38 cellular contexts compared by ENCODE assay signal in genomic region chr2:120376101-120376500, GRCh38. TPM values are rescaled to one million over a fixed set of nuclear protein-coding genes. Genes with fewer than 3 reads are reported as not detected.
"Had no signal": no experiment of that assay in that cellular context is flagged by ENCODE, and none has a peak within 500 bp of the region (broad histone marks: within the 10 kb centered on the region; RNA-seq: fewer than 3 reads in every experiment).

No MANE protein-coding gene starts in this region.

- DNase-seq: activated CD4-positive, alpha-beta T cell treated with anti-CD3 and anti-CD28 coated beads for 1 hour; activated CD4-positive, alpha-beta T cell treated with anti-CD3 and anti-CD28 coated beads, Interleukin-2, amount 10 ng/mL, durations not matched to agents 24 days and 14 days; activated CD4-positive, alpha-beta T cell treated with anti-CD3 and anti-CD28 coated beads, Interleukin-2, amount 50 U/mL, for 4 hours; activated CD4-positive, CD25-positive, alpha-beta regulatory T cell; activated CD8-positive, alpha-beta T cell treated with anti-CD3 and anti-CD28 coated beads for 36 hours; activated gamma-delta T cell treated with Interleukin-2 at 50 U/mL for 16 hours; activated naive CD4-positive, alpha-beta T cell treated with anti-CD3 and anti-CD28 coated beads for 36 hours; activated T-cell treated with anti-CD3 and anti-CD28 coated beads, Interleukin-2, amount 50 U/mL, for 24 hours; adrenal gland; anterior cingulate cortex; caudate nucleus; Kasumi-1; KG1; MG63; NCI-H1048; NCI-H1105 treated with DMSO at 0.1 percent for 48 hours; NCI-H1436; NCI-H1694 treated with DMSO at 0.1 percent for 48 hours; NCI-H2029; NCI-H345; NCI-H510A; NCI-H526; NCI-H748 treated with DMSO at 0.1 percent for 48 hours; NK-92 treated with Interleukin-12 subunit alpha and Interleukin-12 subunit beta, amount 100 ng/mL, for 24 hours; PC-3; Peyer's patch; SHP77; SJCRH30; T1000; WERI-Rb-1 had no signal

- H3K36me3 ChIP-seq: adrenal gland, MG63, Peyer's patch, SJCRH30, WERI-Rb-1 had no signal

- H3K4me3 ChIP-seq: adrenal gland, MG63, Peyer's patch, SJCRH30, SK-N-MC had no signal

- H3K4me1 ChIP-seq: adrenal gland, Peyer's patch, SJCRH30 had no signal

- FAIRE-seq: bronchial epithelial cell had no signal

- H3K27ac ChIP-seq: adrenal gland, Peyer's patch, RWPE1, SJCRH30, SK-N-MC, WERI-Rb-1 had no signal

- H3K9me3 ChIP-seq: adrenal gland, MG63, Peyer's patch, SJCRH30 had no signal

- H3K27me3 ChIP-seq: adrenal gland, MG63, Peyer's patch, SJCRH30 had no signal

RNA-seq across cellular contexts. Expression of gene INHBB, which starts 30.2 kb away (rescaled TPM):
- total RNA-seq: activated CD4-positive, alpha-beta T cell treated with anti-CD3 and anti-CD28 coated beads, Interleukin-2, amount 10 ng/mL, durations not matched to agents 24 days and 14 days; activated CD8-positive, alpha-beta memory T cell treated with anti-CD3 and anti-CD28 coated beads for 36 hours; activated CD8-positive, alpha-beta T cell treated with anti-CD3 and anti-CD28 coated beads for 36 hours; activated naive CD4-positive, alpha-beta T cell treated with anti-CD3 and anti-CD28 coated beads for 36 hours; activated naive CD4-positive, alpha-beta T cell treated with anti-CD3 and anti-CD28 coated beads, Interleukin-2, amount 50 U/mL, for 72 hours; activated T-helper 2 cell treated with anti-CD3 and anti-CD28 coated beads, Interferon-gamma antibody, Interleukin-2, Interleukin-4, amounts not matched to agents 10 μg/mL and 5 μg/mL and 100 μg/mL, durations not matched to agents 14 hours and 24 hours and 36 hours; SJCRH30; T-helper 1 cell treated with Interleukin-12 subunit alpha and Interleukin-12 subunit beta and Interleukin-4 antibody, amounts not matched to agents 30 ng/mL and 1 ng/mL, for 36 hours; T-helper 2 cell treated with Interferon-gamma antibody and Interleukin-4, amounts not matched to agents 100 ng/mL and 5 ng/mL, for 36 hours had no signal
